In genomic region chr1:90371106-90371813, GRCh38 we compare ENCODE assay signal across 14 cellular contexts.
A peak's percentile ranks its signal among the peaks of the same experiment; 100 is the strongest.
DNase-seq lines count a peak whose midpoint lies in the region; TF ChIP-seq lines count a peak whose summit lies in the region.
"Had no signal": no experiment of that assay in that cellular context is flagged by ENCODE, and none has a peak within 500 bp of the region (broad histone marks: within the 10 kb centered on the region; RNA-seq: fewer than 3 reads in every experiment).

No MANE protein-coding gene starts in this region.

- peak overlapping the region; percentile 64 for H3K4me2 ChIP-seq in KMS-11

- no peaks in the 10 kb centered on the region for H4K20me1 ChIP-seq in KMS-11 (ENCODE audit: insufficient read depth)

- no peak overlapping the region for H2AFZ ChIP-seq in KMS-11 (ENCODE audit: low read depth)

- no peaks in the 10 kb centered on the region for H3K36me3 ChIP-seq in KMS-11 (ENCODE audit: insufficient read depth)

- H3K27ac ChIP-seq in KMS-11 = peak overlapping the region; percentile 54

- peaks cover 32% of the 10 kb centered on the region for H3K4me1 ChIP-seq in KMS-11 (ENCODE audit: low read depth, poor library complexity, severe bottlenecking)

- H3K79me2 ChIP-seq in KMS-11 (ENCODE audit: insufficient read depth, low read depth) = no peaks in the 10 kb centered on the region

- no peaks in the 10 kb centered on the region for H3K27me3 ChIP-seq in KMS-11 (ENCODE audit: insufficient read depth, low read depth)

- peak overlapping the region; percentile 50 for H3K4me3 ChIP-seq in KMS-11 (IDR thresholded peaks at IDR 0.05; ENCODE audit: insufficient read depth, low read depth, low read length)

- peak; percentile 66 for DNase-seq in DMS153 (lab: John Stamatoyannopoulos, UW)
- peak; percentile 1 for DNase-seq in OCI-M1 (lab: John Stamatoyannopoulos, UW)
- peak; percentile 17 for DNase-seq in iris pigment epithelial cell (ENCODE audit: low read depth)
- no peak for DNase-seq in HCEC 1CT
- DNase-seq in erythroblast (lab: John Stamatoyannopoulos, UW) = no peak
- no peak for DNase-seq in hippocampal formation (lab: John Stamatoyannopoulos, UW)
- no peak for DNase-seq in NOMO-1 (lab: John Stamatoyannopoulos, UW; ENCODE audit: unreplicated experiment in 2 of 2)
- DNase-seq: activated CD4-positive, alpha-beta T cell treated with anti-CD3 and anti-CD28 coated beads, Interleukin-2, amount 10 ng/mL, durations not matched to agents 7 days and 5 days; activated T-cell treated with anti-CD3 and anti-CD28 coated beads, Interleukin-2, amount 50 U/mL, for 4 hours; head of caudate nucleus; NCI-H345; occipital lobe; trophoblast cell had no signal

- no peak overlapping the region for H3K9ac ChIP-seq in KMS-11

- no peak for TF ChIP-seq CTCF in KMS-11 (conservative IDR thresholded peaks at IDR 0.05; ENCODE audit: low read depth, low read length)

- TF ChIP-seq POLR2A in erythroblast (IDR thresholded peaks at IDR 0.05; ENCODE audit: low read length) = no peak

Comparison
In these comparisons a context has a peak if more than half of its experiments do, and no peak if none do; other contexts are left out.
1. DNase-seq: peak in DMS153 (single experiment), OCI-M1 (single experiment) and iris pigment epithelial cell (single experiment); none in HCEC 1CT (single experiment), erythroblast (0 of 2), hippocampal formation (0 of 2) and NOMO-1 (0 of 2).